Comparison of ENCODE assay signal across 8 cellular contexts in genomic region chr16:81645303-81645702, GRCh38.
A peak's percentile ranks its signal among the peaks of the same experiment; 100 is the strongest.
DNase-seq lines count a peak whose midpoint lies in the region; ATAC-seq, FAIRE-seq and TF ChIP-seq lines count a peak whose summit lies in the region.

No MANE protein-coding gene starts in this region.

- no peak for TF ChIP-seq CTCF in endothelial cell of umbilical vein (IDR thresholded peaks at IDR 0.05; ENCODE audit: extremely low read depth in 1 of 2, insufficient read depth in 1 of 2, low read depth in 1 of 2, low read length in 2 of 2)
- TF ChIP-seq CTCF in neural cell (IDR thresholded peaks at IDR 0.05; ENCODE audit: poor library complexity, severe bottlenecking): no peak
- TF ChIP-seq CTCF in natural killer cell (IDR thresholded peaks at IDR 0.05): no peak

- no peak overlapping the region for H3K27ac ChIP-seq in endothelial cell of umbilical vein (ENCODE audit: insufficient read depth, low read depth, low read length)
- H3K27ac ChIP-seq in neural cell (ENCODE audit: low read length): peak overlapping the region; percentile 71

- H3K4me1 ChIP-seq in endothelial cell of umbilical vein (ENCODE audit: control insufficient read depth, extremely low read depth, insufficient read depth, low read length): peaks cover 5% of the 10 kb centered on the region

- H4K20me1 ChIP-seq in endothelial cell of umbilical vein (replicated peaks; ENCODE audit: control insufficient read depth, extremely low read depth, insufficient read depth, low read length): no peaks in the 10 kb centered on the region
- H4K20me1 ChIP-seq in neural cell (ENCODE audit: insufficient read depth): no peaks in the 10 kb centered on the region

- H3K9me3 Mint-ChIP-seq in natural killer cell: peaks cover 0 to 2% of the 10 kb centered on the region in 2 donors

- H3K9me2 ChIP-seq in neural cell (ENCODE audit: insufficient read depth, low read length): no peaks in the 10 kb centered on the region

- no peaks in the 10 kb centered on the region for H3K9me3 ChIP-seq in endothelial cell of umbilical vein (replicated peaks; ENCODE audit: control insufficient read depth, insufficient read depth, low read length)
- no peaks in the 10 kb centered on the region for H3K9me3 ChIP-seq in neural cell (ENCODE audit: low read length)

- no peaks in the 10 kb centered on the region for H3K36me3 Mint-ChIP-seq in natural killer cell

- peak; percentile 85 for TF ChIP-seq EP300 in neural cell (conservative IDR thresholded peaks at IDR 0.05; ENCODE audit: poor library complexity, severe bottlenecking)

- H3K9me1 ChIP-seq in endothelial cell of umbilical vein (replicated peaks; ENCODE audit: control insufficient read depth, extremely low read depth, insufficient read depth, low read length): no peaks in the 10 kb centered on the region

- H3K4me3 ChIP-seq in endothelial cell of umbilical vein (replicated peaks in 1 of 3; ENCODE audit: insufficient read depth in 1 of 3, low read depth in 1 of 3, low read length in 3 of 3) (no peak overlapping the region), neural cell (ENCODE audit: low read length) (peak overlapping the region; percentile 48)

- ATAC-seq in natural killer cell (no peak), GM19452 (IDR thresholded peaks at IDR 0.05; ENCODE audit: unreplicated experiment) (no peak), GM18511 (IDR thresholded peaks at IDR 0.05; ENCODE audit: unreplicated experiment) (no peak)

- DNase-seq in DMS 273 treated with DMSO at 0.1 percent for 48 hours (lab: John Stamatoyannopoulos, UW) (peak; percentile 87), NCI-H2196 treated with DMSO at 0.1 percent for 48 hours (lab: John Stamatoyannopoulos, UW; ENCODE audit: unreplicated experiment) (peak; percentile 21), endothelial cell of umbilical vein (ENCODE audit: low read depth, low spot score) (peak; percentile 33), natural killer cell (no peak), RPMI8226 (no peak)

- H3K36me3 ChIP-seq in endothelial cell of umbilical vein (ENCODE audit: control insufficient read depth in 2 of 2, extremely low read depth in 1 of 2, insufficient read depth in 2 of 2, low read length in 2 of 2) (peaks cover 0 to 18% of the 10 kb centered on the region in 2 experiments), neural cell (ENCODE audit: insufficient read depth, low read length) (no peaks in the 10 kb centered on the region)

- no peak overlapping the region for H3K27ac Mint-ChIP-seq in natural killer cell

- H3K79me2 ChIP-seq in endothelial cell of umbilical vein (ENCODE audit: control insufficient read depth, insufficient read depth, low read length) (peaks cover 2% of the 10 kb centered on the region), neural cell (replicated peaks; ENCODE audit: insufficient read depth, low read length) (peaks cover 36% of the 10 kb centered on the region)

- H3K9ac ChIP-seq in endothelial cell of umbilical vein (replicated peaks; ENCODE audit: extremely low read depth, insufficient read depth, low read length): no peak overlapping the region
- H3K9ac ChIP-seq in neural cell (ENCODE audit: low read length): peak overlapping the region; percentile 36

- TF ChIP-seq RAD21 in neural cell (conservative IDR thresholded peaks at IDR 0.05): peak; percentile 19

- CTCF ChIA-PET in endothelial cell of umbilical vein (lab: Charles Lee): no interaction called here

- H3K4me2 ChIP-seq in endothelial cell of umbilical vein (ENCODE audit: insufficient read depth, low read length) (no peak overlapping the region), neural cell (ENCODE audit: low read length) (peak overlapping the region; percentile 19)

- POLR2A ChIA-PET in endothelial cell of umbilical vein (lab: Charles Lee): no interaction called here

- no peak for TF ChIP-seq POLR2A in endothelial cell of umbilical vein (IDR thresholded peaks at IDR 0.05; ENCODE audit: low read depth, low read length)

- FAIRE-seq in endothelial cell of umbilical vein (lab: Jason Lieb, UNC): peak; percentile 48

- H3K27me3 Mint-ChIP-seq in natural killer cell (ENCODE audit: low read depth in 2 of 2): no peaks in the 10 kb centered on the region

- no peak overlapping the region for H3K4me3 Mint-ChIP-seq in natural killer cell

- H3K27me3 ChIP-seq in endothelial cell of umbilical vein (ENCODE audit: control insufficient read depth in 2 of 2, insufficient read depth in 2 of 2, low read length in 2 of 2): no peaks in the 10 kb centered on the region
- H3K27me3 ChIP-seq in neural cell (ENCODE audit: insufficient read depth, low read depth, low read length): no peaks in the 10 kb centered on the region

- BruUV-seq in endothelial cell of umbilical vein (replicated peaks; lab: Mats Ljungman, UMichigan): no TSS peak

- dilution Hi-C loops in endothelial cell of umbilical vein (cut with MboI; ENCODE audit: extremely low pct_ligation_motif_present, low sequenced_read_pairs): no loop called here

- H2AFZ ChIP-seq in endothelial cell of umbilical vein (ENCODE audit: low read depth, low read length): no peak overlapping the region
- no peak overlapping the region for H2AFZ ChIP-seq in neural cell (ENCODE audit: low read depth, low read length)

- intact Hi-C loops in endothelial cell of umbilical vein (cut with micrococcal nuclease): no loop called here
- intact Hi-C loops in natural killer cell (cut with micrococcal nuclease): no loop called here

- peaks cover 55 to 77% of the 10 kb centered on the region in 2 donors for H3K4me1 Mint-ChIP-seq in natural killer cell

- no peaks in the 10 kb centered on the region for H3F3A ChIP-seq in neural cell (ENCODE audit: insufficient read depth, low read length, poor library complexity, severe bottlenecking)

TF ChIP-seq in endothelial cell of umbilical vein, 7 proteins besides CTCF, POLR2A, EP300 and RAD21:
- TF ChIP-seq FOS (IDR thresholded peaks at IDR 0.05; ENCODE audit: borderline replicate concordance, insufficient read depth, low read length) (peak; percentile 23), EZH2 (IDR thresholded peaks at IDR 0.05; ENCODE audit: borderline replicate concordance, low read depth, low read length, severe bottlenecking) (no peak)

TF ChIP-seq in neural cell, 6 proteins besides CTCF, POLR2A, EP300 and RAD21:
- TF ChIP-seq SMC3 (conservative IDR thresholded peaks at IDR 0.05; ENCODE audit: poor library complexity) (no peak), POLR2AphosphoS5 (IDR thresholded peaks at IDR 0.05) (peak; percentile 59), EZH2 (IDR thresholded peaks at IDR 0.05; ENCODE audit: borderline replicate concordance, insufficient read depth, low read length, poor library complexity, severe bottlenecking) (no peak), TAF1 (IDR thresholded peaks at IDR 0.05; ENCODE audit: low read depth) (no peak), MXI1 (conservative IDR thresholded peaks at IDR 0.05; ENCODE audit: poor library complexity, severe bottlenecking) (peak; percentile 32), REST (IDR thresholded peaks at IDR 0.05; ENCODE audit: borderline replicate concordance) (peak; percentile 57)

Comparison
In these comparisons a context has a peak if more than half of its experiments do, and no peak if none do; other contexts are left out.
1. DNase-seq: peak in DMS 273 treated with DMSO at 0.1 percent for 48 hours (single experiment), NCI-H2196 treated with DMSO at 0.1 percent for 48 hours (single experiment) and endothelial cell of umbilical vein (single experiment); none in natural killer cell (single experiment) and RPMI8226 (single experiment).